In the genomic region with DNA sequence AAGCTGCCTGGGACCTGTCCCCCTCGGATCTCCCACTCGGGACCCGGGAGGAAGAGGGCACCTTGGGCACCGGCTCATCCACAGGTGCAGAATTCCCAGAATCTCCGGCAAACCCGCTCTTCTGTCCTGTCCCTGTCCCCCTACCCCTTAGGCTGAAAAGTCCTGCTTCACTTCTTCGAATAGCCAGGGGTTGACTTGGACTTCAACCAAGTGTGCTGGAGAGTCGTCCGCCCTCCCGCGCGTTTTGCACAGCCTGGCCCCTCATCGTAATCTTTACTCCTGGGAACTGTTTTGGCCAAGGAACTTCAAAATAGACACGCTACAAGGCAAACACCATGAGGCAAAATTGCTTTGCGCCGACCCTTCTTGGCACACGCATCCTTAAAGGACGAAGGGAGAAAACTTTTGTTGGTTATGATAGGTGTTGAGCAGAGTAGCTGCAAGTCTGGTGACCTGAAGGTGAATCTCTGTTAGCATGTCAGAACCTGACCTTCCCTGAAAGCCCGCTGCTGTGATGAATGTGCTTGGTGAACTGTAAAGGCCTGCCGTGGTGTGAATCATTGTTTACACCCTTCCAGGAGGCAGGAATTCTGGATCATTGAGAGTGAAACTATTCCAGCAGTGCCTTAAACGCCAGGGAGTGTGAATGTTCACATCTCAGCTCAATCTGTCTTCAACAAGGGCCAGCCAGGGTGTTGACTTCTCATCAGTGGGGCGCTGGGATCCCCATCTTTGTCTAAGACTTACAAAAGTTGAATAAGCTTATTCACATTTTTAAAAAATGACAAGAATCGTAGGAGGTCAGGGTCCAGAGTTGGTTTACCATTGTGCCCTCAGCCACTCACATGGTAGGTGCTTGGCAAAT, we compare ENCODE assay signal across 8 cellular contexts. TPM values are rescaled to one million over a fixed set of nuclear protein-coding genes. Genes with fewer than 3 reads are reported as not detected.
DNase-seq lines count a peak whose midpoint lies in the region; ATAC-seq and TF ChIP-seq lines count a peak whose summit lies in the region.

No MANE protein-coding gene starts in this region.

- H3K4me3 ChIP-seq in OCI-LY3 (ENCODE audit: low read length) (peak overlapping the region; percentile 84), fibroblast of mammary gland (ENCODE audit: control insufficient read depth, low read depth, low read length) (no peak overlapping the region), HAP-1 (no peak overlapping the region)

- H3K9ac ChIP-seq in OCI-LY3 (ENCODE audit: low read length): no peak overlapping the region

- DNase-seq in Right ventricle myocardium superior (no peak), left ventricle myocardium superior (no peak), fibroblast of mammary gland (ENCODE audit: low read depth) (peak; percentile 18), progenitor cell of endocrine pancreas (ENCODE audit: low spot score, unreplicated experiment) (no peak), HAP-1 (ENCODE audit: low spot score in 2 of 2) (no peak)
- no peak for DNase-seq in effector CD8-positive, alpha-beta T cell (lab: John Stamatoyannopoulos, UW)

- H3K4me1 ChIP-seq in OCI-LY3 (ENCODE audit: low read length) (peaks cover 3% of the 10 kb centered on the region; the same call in 1 of the 2 replicates), HAP-1 (peaks cover 9% of the 10 kb centered on the region)

- peaks cover 20% of the 10 kb centered on the region for H3K4me1 Mint-ChIP-seq in progenitor cell of endocrine pancreas (ENCODE audit: low read depth)

- ATAC-seq in Right ventricle myocardium superior (ENCODE audit: poor library complexity): peak; percentile 20
- no peak for ATAC-seq in left ventricle myocardium superior
- no peak for ATAC-seq in GM18907 (IDR thresholded peaks at IDR 0.05; ENCODE audit: unreplicated experiment)

- H3K36me3 Mint-ChIP-seq in progenitor cell of endocrine pancreas (ENCODE audit: insufficient read depth): peaks cover 5% of the 10 kb centered on the region

- H4K20me1 ChIP-seq in OCI-LY3 (ENCODE audit: insufficient read depth, low read length): no peaks in the 10 kb centered on the region

- H3K4me2 ChIP-seq in OCI-LY3 (ENCODE audit: low read length): peak overlapping the region; percentile 97

- H3K27me3 Mint-ChIP-seq in progenitor cell of endocrine pancreas: peaks cover 28% of the 10 kb centered on the region

- H3K27ac ChIP-seq in OCI-LY3 (ENCODE audit: low read length): no peak overlapping the region

- no peak overlapping the region for H2AFZ ChIP-seq in OCI-LY3 (ENCODE audit: low read depth, low read length)

- TF ChIP-seq CTCF in OCI-LY3 (IDR thresholded peaks at IDR 0.05; ENCODE audit: low read depth, low read length) (no peak), fibroblast of mammary gland (conservative IDR thresholded peaks at IDR 0.05; ENCODE audit: control insufficient read depth, insufficient read depth, low read depth, low read length) (no peak), progenitor cell of endocrine pancreas (IDR thresholded peaks at IDR 0.05; ENCODE audit: unreplicated experiment) (no peak)

- no peaks in the 10 kb centered on the region for H3K79me2 ChIP-seq in OCI-LY3 (ENCODE audit: low read length)

- in situ Hi-C loops in HAP-1 (cut with MboI; ENCODE audit: low sequenced_read_pairs): no loop called here

- intact Hi-C loops in Right ventricle myocardium superior (cut with DNase I) (no loop called here), left ventricle myocardium superior (cut with micrococcal nuclease) (no loop called here)

- H3K4me3 Mint-ChIP-seq in progenitor cell of endocrine pancreas (ENCODE audit: low read depth): peak overlapping the region; percentile 87

- H3K27ac Mint-ChIP-seq in progenitor cell of endocrine pancreas: peak overlapping the region; percentile 66

- H3K36me3 ChIP-seq in OCI-LY3 (replicated peaks; ENCODE audit: low read depth, low read length) (peaks cover 2% of the 10 kb centered on the region), HAP-1 (replicated peaks) (no peaks in the 10 kb centered on the region)

- H3K27me3 ChIP-seq in OCI-LY3 (ENCODE audit: low read depth, low read length): no peaks in the 10 kb centered on the region; the same call in 1 of the 2 replicates
- H3K27me3 ChIP-seq in HAP-1 (ENCODE audit: low read depth): no peaks in the 10 kb centered on the region

- H3K9me3 ChIP-seq in OCI-LY3 (ENCODE audit: insufficient read depth, low read length) (no peaks in the 10 kb centered on the region), HAP-1 (no peaks in the 10 kb centered on the region)

- H3K9me3 Mint-ChIP-seq in progenitor cell of endocrine pancreas (ENCODE audit: low read depth): peaks cover 4% of the 10 kb centered on the region

RNA-seq across cellular contexts. Expression of gene RAPGEF5, which starts 0.6 kb away (rescaled TPM):
- total RNA-seq in Right ventricle myocardium superior (11.1 TPM), left ventricle myocardium superior (11.4 TPM), progenitor cell of endocrine pancreas (9.7 and 9.9 TPM in 2 replicates)
